ENCODE assay signal across 13 cellular contexts in genomic region chr13:24823122-24823710, GRCh38. TPM values are rescaled to one million over a fixed set of nuclear protein-coding genes. Genes with fewer than 3 reads are reported as not detected.
"Had no signal": no experiment of that assay in that cellular context is flagged by ENCODE, and none has a peak within 500 bp of the region (broad histone marks: within the 10 kb centered on the region; RNA-seq: fewer than 3 reads in every experiment).

No MANE protein-coding gene starts in this region.

RNA-seq across cellular contexts. Expression of gene RNF17, which starts 59.2 kb away (rescaled TPM):
- total RNA-seq: naive thymus-derived CD8-positive, alpha-beta T cell; natural killer cell treated with Interleukin-12 subunit alpha and Interleukin-12 subunit beta and Interleukin-15 and Interleukin-18, amount 100 ng/mL, for 72 hours; neural crest cell; occipital lobe; osteoblast; progenitor cell of endocrine pancreas; right atrium auricular region; sciatic nerve; smooth muscle cell; suprapubic skin; transverse colon; upper lobe of right lung; urinary bladder had no signal
- polyA plus RNA-seq: smooth muscle cell had no signal
